Comparison of ENCODE assay signal across 8 cellular contexts in genomic region chr10:119178371-119179119, GRCh38. TPM values are rescaled to one million over a fixed set of nuclear protein-coding genes. Genes with fewer than 3 reads are reported as not detected.
DNase-seq lines count a peak whose midpoint lies in the region; ATAC-seq and TF ChIP-seq lines count a peak whose summit lies in the region.

TSS of gene PRDX3 (minus strand) at chr10:119178812. CDS start at chr10:119178790, 22 bp downstream.

- peak within 1 kb of the TSS; percentile 98 for H3K27ac Mint-ChIP-seq in activated T-cell treated with anti-CD3 and anti-CD28 coated beads, Interleukin-2, amount 50 U/mL, for 24 hours
- peak within 1 kb of the TSS; percentile 100 for H3K27ac Mint-ChIP-seq in stimulated activated effector memory CD8-positive, alpha-beta T cell treated with anti-CD3 and anti-CD28 coated beads, Interleukin-12 subunit alpha, Interleukin-12 subunit beta, amount 100 ng/mL, for 72 hours

- H3K9me2 ChIP-seq in PC-9 (ENCODE audit: insufficient read depth) = no peaks in the 10 kb centered on the region

- peaks cover 26% of the 10 kb centered on the region for H3K79me2 ChIP-seq in PC-9 (ENCODE audit: low read depth)

- TSS peak; percentile 67 for BruUV-seq in PC-9 (replicated peaks; lab: Mats Ljungman, UMichigan)

- peak within 1 kb of the TSS; percentile 80 for H3K4me2 ChIP-seq in PC-9

- peaks cover 50% of the 10 kb centered on the region for H3K36me3 Mint-ChIP-seq in activated T-cell treated with anti-CD3 and anti-CD28 coated beads, Interleukin-2, amount 50 U/mL, for 24 hours (ENCODE audit: low read depth)
- H3K36me3 Mint-ChIP-seq in stimulated activated effector memory CD8-positive, alpha-beta T cell treated with anti-CD3 and anti-CD28 coated beads, Interleukin-12 subunit alpha, Interleukin-12 subunit beta, amount 100 ng/mL, for 72 hours = peaks cover 51% of the 10 kb centered on the region

- no peaks in the 10 kb centered on the region for H3K27me3 ChIP-seq in PC-9 (ENCODE audit: insufficient read depth, low read depth)

- TF ChIP-seq CTCF in PC-9 (conservative IDR thresholded peaks at IDR 0.05) = no peak

- in situ Hi-C loops in KBM-7 (cut with MboI; ENCODE audit: low pct_unique_long_range_greater_than_20kb, low sequenced_read_pairs) = no loop called here

- intact Hi-C loops in PC-9 (cut with micrococcal nuclease; ENCODE audit: unreplicated experiment) = no loop called here

- peak within 1 kb of the TSS; percentile 98 for H3K4me3 ChIP-seq in PC-9

- CTCF ChIA-PET in PC-9 (lab: Charles Lee) = no interaction called here

- H3F3A ChIP-seq in PC-9 (ENCODE audit: insufficient read depth, low read depth) = no peaks in the 10 kb centered on the region; the same call in 1 of the 2 replicates

- no peaks in the 10 kb centered on the region; the same call in 1 of the 2 replicates for H3K4me1 ChIP-seq in PC-9 (replicated peaks; ENCODE audit: insufficient read depth)

- H4K20me1 ChIP-seq in PC-9 (ENCODE audit: insufficient read depth) = no peaks in the 10 kb centered on the region

- H3K4me1 Mint-ChIP-seq in activated T-cell treated with anti-CD3 and anti-CD28 coated beads, Interleukin-2, amount 50 U/mL, for 24 hours (ENCODE audit: low read depth) = peaks cover 40% of the 10 kb centered on the region
- peaks cover 34% of the 10 kb centered on the region for H3K4me1 Mint-ChIP-seq in stimulated activated effector memory CD8-positive, alpha-beta T cell treated with anti-CD3 and anti-CD28 coated beads, Interleukin-12 subunit alpha, Interleukin-12 subunit beta, amount 100 ng/mL, for 72 hours

- peak within 1 kb of the TSS; percentile 80 for H2AFZ ChIP-seq in PC-9

- H3K9me3 ChIP-seq in PC-9 (ENCODE audit: insufficient read depth, low read depth) = no peaks in the 10 kb centered on the region

- peak; percentile 92 for ATAC-seq in GM21619 (IDR thresholded peaks at IDR 0.05; ENCODE audit: unreplicated experiment)
- ATAC-seq in esophagus mucosa = peak; percentile 94
- peak; percentile 93 for ATAC-seq in stimulated activated effector memory CD8-positive, alpha-beta T cell treated with anti-CD3 and anti-CD28 coated beads, Interleukin-12 subunit alpha, Interleukin-12 subunit beta, amount 100 ng/mL, for 72 hours

- no peaks in the 10 kb centered on the region for H3K9me3 Mint-ChIP-seq in activated T-cell treated with anti-CD3 and anti-CD28 coated beads, Interleukin-2, amount 50 U/mL, for 24 hours
- H3K9me3 Mint-ChIP-seq in stimulated activated effector memory CD8-positive, alpha-beta T cell treated with anti-CD3 and anti-CD28 coated beads, Interleukin-12 subunit alpha, Interleukin-12 subunit beta, amount 100 ng/mL, for 72 hours = no peaks in the 10 kb centered on the region

- no peaks in the 10 kb centered on the region for H3K36me3 ChIP-seq in PC-9 (ENCODE audit: low read depth)

- H3K27ac ChIP-seq in PC-9 = peak within 1 kb of the TSS; percentile 52

- no peaks in the 10 kb centered on the region for H3K27me3 Mint-ChIP-seq in activated T-cell treated with anti-CD3 and anti-CD28 coated beads, Interleukin-2, amount 50 U/mL, for 24 hours

- DNase-seq in DMS53 (lab: John Stamatoyannopoulos, UW) (peak; percentile 95), KBM-7 (peak; percentile 91), PC-9 (peak; percentile 69 to 84), myocyte (ENCODE audit: low read depth) (peak; percentile 91)
- DNase-seq in activated T-cell treated with anti-CD3 and anti-CD28 coated beads, Interleukin-2, amount 50 U/mL, for 24 hours = peak; percentile 96
- peak; percentile 87 to 96 for DNase-seq in stimulated activated effector memory CD8-positive, alpha-beta T cell treated with anti-CD3 and anti-CD28 coated beads, Interleukin-12 subunit alpha, Interleukin-12 subunit beta, amount 100 ng/mL, for 72 hours (ENCODE audit: low spot score in 2 of 2)

- POLR2A ChIA-PET in PC-9 (lab: Charles Lee; ENCODE audit: unreplicated experiment) = interaction anchor here (0.6 kb wide), 1 partner anchor 66 kb away, joined by 3 read pairs; no protein-coding TSS in a partner anchor

- H3K4me3 Mint-ChIP-seq in activated T-cell treated with anti-CD3 and anti-CD28 coated beads, Interleukin-2, amount 50 U/mL, for 24 hours = peak within 1 kb of the TSS; percentile 94
- H3K4me3 Mint-ChIP-seq in stimulated activated effector memory CD8-positive, alpha-beta T cell treated with anti-CD3 and anti-CD28 coated beads, Interleukin-12 subunit alpha, Interleukin-12 subunit beta, amount 100 ng/mL, for 72 hours = peak within 1 kb of the TSS; percentile 99

RNA-seq across cellular contexts. Expression of gene PRDX3, which starts in this region (rescaled TPM):
- 110 and 144 TPM in 2 replicates for total RNA-seq in PC-9 (2021)
- 72.1 TPM for total RNA-seq in esophagus mucosa
- total RNA-seq in myocyte = 204 and 246 TPM in 2 replicates
- 121 TPM for polyA plus RNA-seq in myocyte (2012)

Comparison
In these comparisons a context has a peak if more than half of its experiments do, and no peak if none do; other contexts are left out.
1. Peak in every context shown above with its lines: DNase-seq, ATAC-seq, H3K4me3 ChIP-seq and H3K27ac ChIP-seq.